8 cellular contexts compared by ENCODE assay signal in genomic region chr17:12256380-12256995, GRCh38.
DNase-seq lines count a peak whose midpoint lies in the region; ATAC-seq, FAIRE-seq and TF ChIP-seq lines count a peak whose summit lies in the region.

No MANE protein-coding gene starts in this region.

- H3K27me3 ChIP-seq in keratinocyte (ENCODE audit: control insufficient read depth, extremely low read depth, insufficient read depth, low read length) (no peaks in the 10 kb centered on the region), thyroid gland (no peaks in the 10 kb centered on the region)

- H2AFZ ChIP-seq in keratinocyte (ENCODE audit: control insufficient read depth, low read length): no peak overlapping the region

- H3K4me2 ChIP-seq in keratinocyte (ENCODE audit: control insufficient read depth, extremely low read depth, insufficient read depth, low read depth, low read length): no peak overlapping the region

- H3K9me3 ChIP-seq in keratinocyte (ENCODE audit: control insufficient read depth, low read depth, low read length): no peaks in the 10 kb centered on the region
- no peaks in the 10 kb centered on the region for H3K9me3 ChIP-seq in thyroid gland

- no peak overlapping the region for H3K4me3 Mint-ChIP-seq in brain

- H3K27me3 Mint-ChIP-seq in brain: peaks cover 3% of the 10 kb centered on the region

- ATAC-seq in GM21825 (IDR thresholded peaks at IDR 0.05; ENCODE audit: unreplicated experiment): no peak
- no peak for ATAC-seq in GM19452 (IDR thresholded peaks at IDR 0.05; ENCODE audit: unreplicated experiment)

- H4K20me1 ChIP-seq in keratinocyte (ENCODE audit: control insufficient read depth, extremely low read depth, insufficient read depth, low read length): no peaks in the 10 kb centered on the region

- H3K36me3 ChIP-seq in keratinocyte (ENCODE audit: control insufficient read depth in 2 of 2, extremely low read depth in 1 of 2, insufficient read depth in 2 of 2, low read length in 2 of 2) (no peaks in the 10 kb centered on the region), thyroid gland (no peaks in the 10 kb centered on the region)

- H3K4me3 ChIP-seq in keratinocyte (ENCODE audit: control insufficient read depth in 2 of 3, extremely low read depth in 1 of 3, insufficient read depth in 2 of 3, low read depth in 1 of 3, low read length in 3 of 3) (no peak overlapping the region), thyroid gland (replicated peaks in 1 of 3) (no peak overlapping the region)

- no peaks in the 10 kb centered on the region for H3K9me1 ChIP-seq in keratinocyte (ENCODE audit: control insufficient read depth, extremely low read depth, insufficient read depth, low read length)

- H3K36me3 Mint-ChIP-seq in brain: no peaks in the 10 kb centered on the region

- H3K27ac ChIP-seq in keratinocyte (ENCODE audit: control insufficient read depth, insufficient read depth, low read length) (no peak overlapping the region), thyroid gland (no peak overlapping the region)

- 27 to 29% methylated on average over 4 of the region's 4 CpGs for WGBS in thyroid gland, 2 donors

- H3K9ac ChIP-seq in keratinocyte (ENCODE audit: control insufficient read depth, extremely low read depth, insufficient read depth, low read length): no peak overlapping the region

- no peaks in the 10 kb centered on the region for H3K4me1 Mint-ChIP-seq in brain

- TF ChIP-seq CTCF in brain (conservative IDR thresholded peaks at IDR 0.05): peak; percentile 82 to 90
- peak; percentile 51 to 69 (median 59) for TF ChIP-seq CTCF in keratinocyte (optimal IDR thresholded peaks at IDR 0.05 in 1 of 3, IDR thresholded peaks at IDR 0.05 in 1 of 3, conservative IDR thresholded peaks at IDR 0.05 in 1 of 3; ENCODE audit: extremely low read depth in 1 of 3, insufficient read depth in 2 of 3, low read length in 3 of 3)
- TF ChIP-seq CTCF in thyroid gland (IDR thresholded peaks at IDR 0.05): peak; percentile 34 to 90 (median 70)

- dilution Hi-C loops in keratinocyte (cut with MboI; ENCODE audit: extremely low pct_ligation_motif_present, low sequenced_read_pairs): no loop called here

- intact Hi-C loops in thyroid gland (cut with DNase I): loop anchor here (5.0 to 10.0 kb wide), 2 partner anchors 411 to 488 kb away; partner anchors contain the start of gene MYOCD

- H3K9me3 Mint-ChIP-seq in brain: no peaks in the 10 kb centered on the region

- FAIRE-seq in H54 (lab: Jason Lieb, UNC) (no peak), keratinocyte (lab: Jason Lieb, UNC) (peak; percentile 9)

- DNase-seq in Daoy (ENCODE audit: low read depth) (peak; percentile 67), H54 (ENCODE audit: insufficient read length, low spot score) (peak; percentile 14), NCI-H345 (lab: John Stamatoyannopoulos, UW) (peak; percentile 48), keratinocyte (ENCODE audit: low read depth, low spot score) (no peak), thyroid gland (peak; percentile 45 to 59)

- TF ChIP-seq POLR2A in H54 (IDR thresholded peaks at IDR 0.05; ENCODE audit: low read depth, low read length) (no peak), thyroid gland (IDR thresholded peaks at IDR 0.05) (no peak)

- no peak overlapping the region for H3K27ac Mint-ChIP-seq in brain

- no peaks in the 10 kb centered on the region for H3K4me1 ChIP-seq in keratinocyte (ENCODE audit: control insufficient read depth, extremely low read depth, insufficient read depth, low read length)
- no peaks in the 10 kb centered on the region for H3K4me1 ChIP-seq in thyroid gland

- H3K79me2 ChIP-seq in keratinocyte (ENCODE audit: control insufficient read depth, insufficient read depth, low read length): no peaks in the 10 kb centered on the region
